ENCODE assay signal across 23 cellular contexts in the genomic region with DNA sequence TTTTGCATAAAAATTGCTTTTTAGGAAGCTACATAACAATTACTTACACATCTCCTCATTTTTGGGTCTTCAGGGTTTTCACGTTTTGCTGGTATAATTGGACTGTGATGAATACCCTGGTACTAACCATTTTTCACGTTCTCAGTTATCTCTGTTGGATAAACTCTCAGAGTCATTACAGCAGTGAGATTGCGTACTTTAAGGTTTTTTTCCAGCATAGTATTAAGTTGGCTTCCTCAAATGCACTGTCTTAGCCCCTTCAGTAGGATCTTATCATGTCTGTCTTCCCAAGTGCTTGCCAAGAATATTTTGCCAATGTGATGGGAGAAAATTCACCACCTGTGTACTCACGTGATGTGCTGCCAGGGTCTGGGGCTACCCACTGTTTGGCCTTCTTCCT.
"Had no signal": no experiment of that assay in that cellular context is flagged by ENCODE, and none has a peak within 500 bp of the region (broad histone marks: within the 10 kb centered on the region; RNA-seq: fewer than 3 reads in every experiment).

No MANE protein-coding gene starts in this region.

- H3K27me3 Mint-ChIP-seq: dendritic cell treated with granulocyte-macrophage colony-stimulating factor and Interleukin-4, amounts not matched to agents 40 ng/mL and 50 ng/mL, for 4 days had no signal

- DNase-seq: colonic mucosa; effector memory CD4-positive, alpha-beta T cell; erythroblast; esophagus squamous epithelium; mesenchymal stem cell; mucosa of descending colon; naive thymus-derived CD4-positive, alpha-beta T cell; posterior cingulate gyrus; small intestine; stimulated activated CD4-positive, alpha-beta T cell treated with anti-CD3 and anti-CD28 coated beads, Interleukin-15, amount 100 ng/mL, for 24 hours; stimulated activated CD4-positive, alpha-beta T cell treated with anti-CD3 and anti-CD28 coated beads, Interleukin-2, amount 100 ng/mL, for 48 hours; stimulated activated naive B cell treated with anti-CD40 and anti-IgM and Interleukin-4, amounts not matched to agents 10 μg/mL and 1 μg/mL and 100 μg/mL, for 72 hours; stomach; substantia nigra; testis; tibial artery had no signal

- H3K9me3 Mint-ChIP-seq: central memory CD8-positive, alpha-beta T cell; dendritic cell treated with granulocyte-macrophage colony-stimulating factor and Interleukin-4, amounts not matched to agents 40 ng/mL and 50 ng/mL, for 4 days; mesothelial cell of epicardium; naive thymus-derived CD4-positive, alpha-beta T cell; nephron; neural progenitor cell had no signal

- H3K27ac Mint-ChIP-seq: dendritic cell treated with granulocyte-macrophage colony-stimulating factor and Interleukin-4, amounts not matched to agents 40 ng/mL and 50 ng/mL, for 4 days; mesothelial cell of epicardium; stimulated activated naive B cell treated with anti-CD40 and anti-IgM and Interleukin-4, amounts not matched to agents 10 μg/mL and 1 μg/mL and 100 μg/mL, for 72 hours had no signal

- H3K36me3 Mint-ChIP-seq: mesothelial cell of epicardium; naive thymus-derived CD4-positive, alpha-beta T cell; neural progenitor cell; stimulated activated naive B cell treated with anti-CD40 and anti-IgM and Interleukin-4, amounts not matched to agents 10 μg/mL and 1 μg/mL and 100 μg/mL, for 72 hours had no signal

- H3K27ac ChIP-seq: colonic mucosa, neural progenitor cell, right lobe of liver, testis, tibial artery, upper lobe of left lung had no signal

- H3K4me1 Mint-ChIP-seq: central memory CD8-positive, alpha-beta T cell; mesothelial cell of epicardium; naive thymus-derived CD4-positive, alpha-beta T cell; stimulated activated naive B cell treated with anti-CD40 and anti-IgM and Interleukin-4, amounts not matched to agents 10 μg/mL and 1 μg/mL and 100 μg/mL, for 72 hours had no signal

- H3K4me3 Mint-ChIP-seq: central memory CD8-positive, alpha-beta T cell; dendritic cell treated with granulocyte-macrophage colony-stimulating factor and Interleukin-4, amounts not matched to agents 40 ng/mL and 50 ng/mL, for 4 days; mesothelial cell of epicardium; naive thymus-derived CD4-positive, alpha-beta T cell; nephron; neural progenitor cell; stimulated activated naive B cell treated with anti-CD40 and anti-IgM and Interleukin-4, amounts not matched to agents 10 μg/mL and 1 μg/mL and 100 μg/mL, for 72 hours had no signal

- ATAC-seq: mucosa of descending colon; naive thymus-derived CD4-positive, alpha-beta T cell; right lobe of liver; stimulated activated naive B cell treated with anti-CD40 and anti-IgM and Interleukin-4, amounts not matched to agents 10 μg/mL and 1 μg/mL and 100 μg/mL, for 72 hours had no signal
